17 cellular contexts compared by ENCODE assay signal in genomic region chr1:1832151-1832550, GRCh38. TPM values are rescaled to one million over a fixed set of nuclear protein-coding genes. Genes with fewer than 3 reads are reported as not detected.
DNase-seq lines count a peak whose midpoint lies in the region; ATAC-seq and TF ChIP-seq lines count a peak whose summit lies in the region.
"Had no signal": no experiment of that assay in that cellular context is flagged by ENCODE, and none has a peak within 500 bp of the region (broad histone marks: within the 10 kb centered on the region; RNA-seq: fewer than 3 reads in every experiment).

No MANE protein-coding gene starts in this region.

- H3K23ac ChIP-seq in mesendoderm (ENCODE audit: low read length) = no peak overlapping the region

- ATAC-seq in CD4-positive, alpha-beta T cell (ENCODE audit: poor library complexity) = no peak
- ATAC-seq in naive thymus-derived CD4-positive, alpha-beta T cell = no peak
- no peak for ATAC-seq in HG03175 (IDR thresholded peaks at IDR 0.05; ENCODE audit: unreplicated experiment)
- ATAC-seq: GM12878 had no signal

- H3K9me3 ChIP-seq in CD4-positive, alpha-beta T cell (ENCODE audit: control insufficient read depth, low read length) = no peaks in the 10 kb centered on the region
- H3K9me3 ChIP-seq in naive thymus-derived CD4-positive, alpha-beta T cell (ENCODE audit: control insufficient read depth in 2 of 3, low read length in 3 of 3) = no peaks in the 10 kb centered on the region
- H3K9me3 ChIP-seq: psoas muscle had no signal

- POLR2A ChIA-PET in CD4-positive, alpha-beta T cell (lab: Charles Lee) = no interaction called here
- POLR2A ChIA-PET in naive thymus-derived CD4-positive, alpha-beta T cell (lab: Charles Lee) = no interaction called here

- no peaks in the 10 kb centered on the region for H3K27me3 Mint-ChIP-seq in CD4-positive, alpha-beta T cell
- H3K27me3 Mint-ChIP-seq in IgD-negative memory B cell = no peaks in the 10 kb centered on the region
- no peaks in the 10 kb centered on the region for H3K27me3 Mint-ChIP-seq in activated naive CD8-positive, alpha-beta T cell treated with anti-CD3 and anti-CD28 coated beads for 36 hours
- no peaks in the 10 kb centered on the region for H3K27me3 Mint-ChIP-seq in naive thymus-derived CD4-positive, alpha-beta T cell

- H4K8ac ChIP-seq in mesendoderm (ENCODE audit: low read depth, low read length) = no peak overlapping the region

- H3K27ac Mint-ChIP-seq in CD4-positive, alpha-beta T cell = peak overlapping the region; percentile 28
- peak overlapping the region in 2 of 3 donors; percentile 73 to 92 for H3K27ac Mint-ChIP-seq in IgD-negative memory B cell
- peak overlapping the region; percentile 68 for H3K27ac Mint-ChIP-seq in activated naive CD8-positive, alpha-beta T cell treated with anti-CD3 and anti-CD28 coated beads for 36 hours
- peak overlapping the region in 5 of 9 donors; percentile 39 to 89 (median 65) for H3K27ac Mint-ChIP-seq in naive thymus-derived CD4-positive, alpha-beta T cell

- H2AK5ac ChIP-seq in mesendoderm (ENCODE audit: low read length) = no peak overlapping the region

- no peak overlapping the region for H4K5ac ChIP-seq in mesendoderm (ENCODE audit: low read length)

- no peak overlapping the region for H3K9ac ChIP-seq in mesendoderm (ENCODE audit: low read length)

- no peak for TF ChIP-seq CTCF in CD4-positive, alpha-beta T cell (IDR thresholded peaks at IDR 0.05)

- H2BK15ac ChIP-seq in mesendoderm (replicated peaks; ENCODE audit: low read depth) = no peak overlapping the region

- DNase-seq in CD4-positive, alpha-beta T cell = no peak
- no peak for DNase-seq in activated naive CD8-positive, alpha-beta T cell treated with anti-CD3 and anti-CD28 coated beads for 36 hours
- no peak for DNase-seq in naive thymus-derived CD4-positive, alpha-beta T cell
- no peak for DNase-seq in GM19240 (ENCODE audit: insufficient read length, low spot score)
- no peak for DNase-seq in mesendoderm
- DNase-seq in ecto neural progenitor cell (ENCODE audit: low spot score) = no peak
- DNase-seq: activated CD4-positive, alpha-beta T cell treated with anti-CD3 and anti-CD28 coated beads, Interleukin-2, amount 50 U/mL, for 48 hours; activated naive CD4-positive, alpha-beta T cell treated with Interleukin-2 at 50 U/mL for 16 hours; C1 segment of cervical spinal cord; erythroblast; NCI-H187; NCI-H69; psoas muscle; stimulated activated CD4-positive, alpha-beta T cell treated with anti-CD3 and anti-CD28 coated beads, Interleukin-15, amount 100 ng/mL, for 24 hours had no signal

- H3K56ac ChIP-seq in mesendoderm (ENCODE audit: low read length) = no peak overlapping the region

- no peak overlapping the region for H3K4me3 Mint-ChIP-seq in CD4-positive, alpha-beta T cell
- peak overlapping the region in 2 of 4 donors; percentile 35 to 76 for H3K4me3 Mint-ChIP-seq in IgD-negative memory B cell
- H3K4me3 Mint-ChIP-seq in activated naive CD8-positive, alpha-beta T cell treated with anti-CD3 and anti-CD28 coated beads for 36 hours = no peak overlapping the region
- no peak overlapping the region for H3K4me3 Mint-ChIP-seq in naive thymus-derived CD4-positive, alpha-beta T cell

- H2BK120ac ChIP-seq in mesendoderm (ENCODE audit: low read depth, low read length) = no peak overlapping the region

- no peak overlapping the region for H3K4me3 ChIP-seq in naive thymus-derived CD4-positive, alpha-beta T cell (ENCODE audit: low read length)
- no peak overlapping the region for H3K4me3 ChIP-seq in mesendoderm (ENCODE audit: low read length)
- H3K4me3 ChIP-seq: GM12878, psoas muscle had no signal

- peaks cover 71% of the 10 kb centered on the region for H3K36me3 Mint-ChIP-seq in CD4-positive, alpha-beta T cell (ENCODE audit: low read depth)
- peaks cover 4% of the 10 kb centered on the region for H3K36me3 Mint-ChIP-seq in IgD-negative memory B cell
- peaks cover 3% of the 10 kb centered on the region for H3K36me3 Mint-ChIP-seq in activated naive CD8-positive, alpha-beta T cell treated with anti-CD3 and anti-CD28 coated beads for 36 hours
- peaks cover 5 to 22% (median 8%) of the 10 kb centered on the region in 5 donors for H3K36me3 Mint-ChIP-seq in naive thymus-derived CD4-positive, alpha-beta T cell

- WGBS in mesendoderm (ENCODE audit: extremely low coverage, insufficient coverage, low lambda C conversion rate) = no CpG with 5 or more reads among the region's 9 CpGs

- peaks cover 34% of the 10 kb centered on the region for H3K4me1 Mint-ChIP-seq in CD4-positive, alpha-beta T cell (ENCODE audit: low read depth)
- H3K4me1 Mint-ChIP-seq in IgD-negative memory B cell = peaks cover 22 to 50% (median 46%) of the 10 kb centered on the region in 3 donors
- peaks cover 23% of the 10 kb centered on the region for H3K4me1 Mint-ChIP-seq in activated naive CD8-positive, alpha-beta T cell treated with anti-CD3 and anti-CD28 coated beads for 36 hours
- peaks cover 14 to 43% (median 32%) of the 10 kb centered on the region in 7 donors for H3K4me1 Mint-ChIP-seq in naive thymus-derived CD4-positive, alpha-beta T cell

- H3K4me1 ChIP-seq in naive thymus-derived CD4-positive, alpha-beta T cell (ENCODE audit: control insufficient read depth in 2 of 2, insufficient read depth in 2 of 2, low read length in 2 of 2) = no peaks in the 10 kb centered on the region
- peaks cover 3% of the 10 kb centered on the region for H3K4me1 ChIP-seq in mesendoderm (ENCODE audit: control insufficient read depth, low read depth, low read length)
- H3K4me1 ChIP-seq: psoas muscle had no signal

- no peaks in the 10 kb centered on the region for H3K9me3 Mint-ChIP-seq in CD4-positive, alpha-beta T cell
- no peaks in the 10 kb centered on the region for H3K9me3 Mint-ChIP-seq in IgD-negative memory B cell
- no peaks in the 10 kb centered on the region for H3K9me3 Mint-ChIP-seq in activated naive CD8-positive, alpha-beta T cell treated with anti-CD3 and anti-CD28 coated beads for 36 hours
- H3K9me3 Mint-ChIP-seq in naive thymus-derived CD4-positive, alpha-beta T cell = no peaks in the 10 kb centered on the region

- H3K4ac ChIP-seq in mesendoderm (ENCODE audit: low read depth, low read length) = no peak overlapping the region

- no peaks in the 10 kb centered on the region for H3K27me3 ChIP-seq in CD4-positive, alpha-beta T cell (ENCODE audit: control insufficient read depth, insufficient read depth, low read length)
- H3K27me3 ChIP-seq in naive thymus-derived CD4-positive, alpha-beta T cell (ENCODE audit: control insufficient read depth in 2 of 2, insufficient read depth in 2 of 2, low read length in 2 of 2) = no peaks in the 10 kb centered on the region
- H3K27me3 ChIP-seq in mesendoderm (ENCODE audit: insufficient read depth, low read length, poor library complexity) = no peaks in the 10 kb centered on the region

- H3K79me2 ChIP-seq in mesendoderm (ENCODE audit: control insufficient read depth, insufficient read depth, low read length) = peaks cover 48% of the 10 kb centered on the region

- H3K4me2 ChIP-seq in mesendoderm (ENCODE audit: low read length) = no peak overlapping the region

- H3K79me1 ChIP-seq in mesendoderm (ENCODE audit: low read length) = peaks cover 24% of the 10 kb centered on the region

- peaks cover 0 to 39% (median 8%) of the 10 kb centered on the region in 3 experiments for H3K36me3 ChIP-seq in naive thymus-derived CD4-positive, alpha-beta T cell (ENCODE audit: control insufficient read depth in 2 of 3, insufficient read depth in 3 of 3, low read length in 3 of 3)
- H3K36me3 ChIP-seq in mesendoderm (ENCODE audit: control insufficient read depth, insufficient read depth, low read length) = peaks cover 6% of the 10 kb centered on the region

- no peak overlapping the region for H2BK5ac ChIP-seq in mesendoderm (ENCODE audit: low read length)

- intact Hi-C loops in CD4-positive, alpha-beta T cell (cut with DNase I, micrococcal nuclease) = no loop called here
- intact Hi-C loops in naive thymus-derived CD4-positive, alpha-beta T cell (cut with micrococcal nuclease) = no loop called here

- H3K18ac ChIP-seq in mesendoderm (ENCODE audit: low read length) = no peak overlapping the region

- H3K27ac ChIP-seq in CD4-positive, alpha-beta T cell (ENCODE audit: low read depth, low read length) = no peak overlapping the region
- no peak overlapping the region for H3K27ac ChIP-seq in naive thymus-derived CD4-positive, alpha-beta T cell (ENCODE audit: low read depth, low read length)
- H3K27ac ChIP-seq in mesendoderm (ENCODE audit: low read depth, low read length) = no peak overlapping the region
- H3K27ac ChIP-seq: psoas muscle had no signal

- CTCF ChIA-PET in CD4-positive, alpha-beta T cell (lab: Charles Lee) = no interaction called here
- CTCF ChIA-PET in naive thymus-derived CD4-positive, alpha-beta T cell (lab: Charles Lee) = no interaction called here

RNA-seq across cellular contexts. Expression of gene NADK, which starts 53.9 kb away (rescaled TPM):
- 10 to 100 TPM; 19.9 to 25.1 TPM for total RNA-seq in CD4-positive, alpha-beta T cell
- 55.6 TPM for polyA plus RNA-seq in IgD-negative memory B cell
- total RNA-seq in activated naive CD8-positive, alpha-beta T cell treated with anti-CD3 and anti-CD28 coated beads for 36 hours = 10 to 100 TPM; 74.7 to 77.1 TPM
- 100 to 1,000 TPM in 1 of 5 experiments, 10 to 100 TPM in 4; 45.2 to 115 (median 50.3) TPM for total RNA-seq in naive thymus-derived CD4-positive, alpha-beta T cell
- polyA plus RNA-seq in naive thymus-derived CD4-positive, alpha-beta T cell = 10 to 100 TPM; 14.7 to 24.0 TPM
- polyA plus RNA-seq in mesendoderm (2013, experiment 1 of 2) = 30.6 TPM
- polyA plus RNA-seq in mesendoderm (2013, experiment 2 of 2) = 32.5 TPM

RNA-seq across cellular contexts. Expression of gene GNB1, which starts 58.7 kb away (rescaled TPM):
- total RNA-seq in CD4-positive, alpha-beta T cell = 100 to 1,000 TPM; 138 to 149 TPM
- 40.0 TPM for polyA plus RNA-seq in IgD-negative memory B cell
- 100 to 1,000 TPM; 360 to 394 TPM for total RNA-seq in activated naive CD8-positive, alpha-beta T cell treated with anti-CD3 and anti-CD28 coated beads for 36 hours
- 100 to 1,000 TPM; 170 to 358 (median 246) TPM for total RNA-seq in naive thymus-derived CD4-positive, alpha-beta T cell
- polyA plus RNA-seq in naive thymus-derived CD4-positive, alpha-beta T cell = 10 to 100 TPM; 48.1 to 62.3 TPM
- polyA plus RNA-seq in mesendoderm (2013, experiment 1 of 2) = 227 TPM
- 228 TPM for polyA plus RNA-seq in mesendoderm (2013, experiment 2 of 2)

Comparison
In these comparisons a context has a peak if more than half of its experiments do, and no peak if none do; other contexts are left out.
1. H3K27ac Mint-ChIP-seq: peak in every context shown above with its lines; median percentile 82 in IgD-negative memory B cell; 68 in activated naive CD8-positive, alpha-beta T cell treated with anti-CD3 and anti-CD28 coated beads for 36 hours; 65 in naive thymus-derived CD4-positive, alpha-beta T cell; 28 in CD4-positive, alpha-beta T cell.